In genomic region chr11:7384691-7385090, GRCh38 we compare ENCODE assay signal across 31 cellular contexts.
"Had no signal": no experiment of that assay in that cellular context is flagged by ENCODE, and none has a peak within 500 bp of the region (broad histone marks: within the 10 kb centered on the region; RNA-seq: fewer than 3 reads in every experiment).

No MANE protein-coding gene starts in this region.

- H3K36me3 ChIP-seq: adrenal gland had no signal

- H3K4me3 ChIP-seq: adrenal gland, body of pancreas, coronary artery, dorsolateral prefrontal cortex had no signal

- H3K9me3 Mint-ChIP-seq: activated CD4-positive, alpha-beta memory T cell treated with anti-CD3 and anti-CD28 coated beads for 36 hours; activated CD4-positive, alpha-beta T cell treated with anti-CD3 and anti-CD28 coated beads, Interleukin-2, amount 10 ng/mL, durations not matched to agents 24 days and 14 days; activated naive CD4-positive, alpha-beta T cell treated with anti-CD3 and anti-CD28 coated beads for 36 hours; activated naive CD8-positive, alpha-beta T cell treated with anti-CD3 and anti-CD28 coated beads for 36 hours; activated naive CD8-positive, alpha-beta T cell treated with anti-CD3 and anti-CD28 coated beads, Interleukin-2, amount 50 U/mL, for 24 hours; activated T-helper 1 cell treated with anti-CD3 and anti-CD28 coated beads, Interleukin-12 subunit alpha, Interleukin-12 subunit beta, Interleukin-2, Interleukin-4 antibody, amounts not matched to agents 30 ng/mL and 10 ng/mL and 1 ng/mL, durations not matched to agents 14 hours and 24 hours and 36 hours; activated T-helper 2 cell treated with anti-CD3 and anti-CD28 coated beads, Interferon-gamma antibody, Interleukin-2, Interleukin-4, amounts not matched to agents 10 μg/mL and 5 μg/mL and 100 μg/mL, durations not matched to agents 14 hours and 24 hours and 36 hours; dendritic cell treated with granulocyte-macrophage colony-stimulating factor and Interleukin-4, amounts not matched to agents 40 ng/mL and 50 ng/mL, for 4 days; endodermal cell had no signal

- H3K36me3 Mint-ChIP-seq: activated CD4-positive, alpha-beta memory T cell treated with anti-CD3 and anti-CD28 coated beads for 36 hours; activated CD8-positive, alpha-beta memory T cell treated with anti-CD3 and anti-CD28 coated beads, Interleukin-2, amount 10 ng/mL, durations not matched to agents 7 days and 5 days; activated naive CD4-positive, alpha-beta T cell treated with anti-CD3 and anti-CD28 coated beads, Interleukin-2, amount 50 U/mL, for 24 hours; activated naive CD8-positive, alpha-beta T cell treated with anti-CD3 and anti-CD28 coated beads for 36 hours had no signal

- H3K27me3 ChIP-seq: adrenal gland, body of pancreas, dorsolateral prefrontal cortex had no signal

- ATAC-seq: activated CD4-positive, alpha-beta T cell treated with anti-CD3 and anti-CD28 coated beads for 36 hours; activated CD8-positive, alpha-beta memory T cell treated with anti-CD3 and anti-CD28 coated beads, Interleukin-2, amount 10 ng/mL, durations not matched to agents 7 days and 5 days; activated CD8-positive, alpha-beta T cell treated with anti-CD3 and anti-CD28 coated beads, Interleukin-2, amount 10 ng/mL, durations not matched to agents 7 days and 5 days; activated naive CD8-positive, alpha-beta T cell treated with anti-CD3 and anti-CD28 coated beads, Interleukin-2, amount 50 U/mL, for 24 hours; body of pancreas; esophagus mucosa had no signal

- H3K9me3 ChIP-seq: adrenal gland, body of pancreas had no signal

- H3K4me1 ChIP-seq: adrenal gland, body of pancreas had no signal

- H3K27ac Mint-ChIP-seq: activated CD4-positive, alpha-beta memory T cell treated with anti-CD3 and anti-CD28 coated beads for 36 hours; activated CD4-positive, alpha-beta T cell treated with anti-CD3 and anti-CD28 coated beads for 36 hours; activated CD4-positive, alpha-beta T cell treated with anti-CD3 and anti-CD28 coated beads, Interleukin-2, amount 10 ng/mL, durations not matched to agents 24 days and 14 days; activated CD8-positive, alpha-beta memory T cell treated with anti-CD3 and anti-CD28 coated beads, Interleukin-2, amount 10 ng/mL, durations not matched to agents 7 days and 5 days; activated CD8-positive, alpha-beta T cell treated with anti-CD3 and anti-CD28 coated beads, Interleukin-2, amount 10 ng/mL, durations not matched to agents 7 days and 5 days; activated naive CD4-positive, alpha-beta T cell treated with anti-CD3 and anti-CD28 coated beads for 36 hours; activated naive CD4-positive, alpha-beta T cell treated with anti-CD3 and anti-CD28 coated beads, Interleukin-2, amount 50 U/mL, for 24 hours; activated naive CD8-positive, alpha-beta T cell treated with anti-CD3 and anti-CD28 coated beads for 36 hours; activated naive CD8-positive, alpha-beta T cell treated with anti-CD3 and anti-CD28 coated beads, Interleukin-2, amount 50 U/mL, for 24 hours; activated T-helper 1 cell treated with anti-CD3 and anti-CD28 coated beads, Interleukin-12 subunit alpha, Interleukin-12 subunit beta, Interleukin-2, Interleukin-4 antibody, amounts not matched to agents 30 ng/mL and 10 ng/mL and 1 ng/mL, durations not matched to agents 14 hours and 24 hours and 36 hours; activated T-helper 2 cell treated with anti-CD3 and anti-CD28 coated beads, Interferon-gamma antibody, Interleukin-2, Interleukin-4, amounts not matched to agents 10 μg/mL and 5 μg/mL and 100 μg/mL, durations not matched to agents 14 hours and 24 hours and 36 hours; dendritic cell treated with granulocyte-macrophage colony-stimulating factor and Interleukin-4, amounts not matched to agents 40 ng/mL and 50 ng/mL, for 4 days; endodermal cell had no signal

- H3K27ac ChIP-seq: adrenal gland, body of pancreas, coronary artery, dorsolateral prefrontal cortex had no signal

- H3K4me3 Mint-ChIP-seq: activated CD4-positive, alpha-beta memory T cell treated with anti-CD3 and anti-CD28 coated beads for 36 hours; activated CD4-positive, alpha-beta T cell treated with anti-CD3 and anti-CD28 coated beads for 36 hours; activated CD4-positive, alpha-beta T cell treated with anti-CD3 and anti-CD28 coated beads, Interleukin-2, amount 10 ng/mL, durations not matched to agents 24 days and 14 days; activated CD8-positive, alpha-beta memory T cell treated with anti-CD3 and anti-CD28 coated beads, Interleukin-2, amount 10 ng/mL, durations not matched to agents 7 days and 5 days; activated CD8-positive, alpha-beta T cell treated with anti-CD3 and anti-CD28 coated beads, Interleukin-2, amount 10 ng/mL, durations not matched to agents 7 days and 5 days; activated naive CD4-positive, alpha-beta T cell treated with anti-CD3 and anti-CD28 coated beads for 36 hours; activated naive CD4-positive, alpha-beta T cell treated with anti-CD3 and anti-CD28 coated beads, Interleukin-2, amount 50 U/mL, for 24 hours; activated naive CD8-positive, alpha-beta T cell treated with anti-CD3 and anti-CD28 coated beads for 36 hours; activated naive CD8-positive, alpha-beta T cell treated with anti-CD3 and anti-CD28 coated beads, Interleukin-2, amount 50 U/mL, for 24 hours; activated T-helper 1 cell treated with anti-CD3 and anti-CD28 coated beads, Interleukin-12 subunit alpha, Interleukin-12 subunit beta, Interleukin-2, Interleukin-4 antibody, amounts not matched to agents 30 ng/mL and 10 ng/mL and 1 ng/mL, durations not matched to agents 14 hours and 24 hours and 36 hours; dendritic cell treated with granulocyte-macrophage colony-stimulating factor and Interleukin-4, amounts not matched to agents 40 ng/mL and 50 ng/mL, for 4 days; endodermal cell had no signal

- H3K27me3 Mint-ChIP-seq: activated CD4-positive, alpha-beta T cell treated with anti-CD3 and anti-CD28 coated beads, Interleukin-2, amount 10 ng/mL, durations not matched to agents 24 days and 14 days; dendritic cell treated with granulocyte-macrophage colony-stimulating factor and Interleukin-4, amounts not matched to agents 40 ng/mL and 50 ng/mL, for 4 days had no signal

- DNase-seq: activated CD4-positive, alpha-beta memory T cell treated with anti-CD3 and anti-CD28 coated beads for 36 hours; activated CD4-positive, alpha-beta T cell treated with anti-CD3 and anti-CD28 coated beads for 36 hours; activated CD4-positive, alpha-beta T cell treated with anti-CD3 and anti-CD28 coated beads, Interleukin-2, amount 10 ng/mL, durations not matched to agents 24 days and 14 days; activated CD4-positive, CD25-positive, alpha-beta regulatory T cell; activated CD4-positive, CD25-positive, alpha-beta regulatory T cell treated with anti-CD3 and anti-CD28 coated beads, Interleukin-2, amount 50 U/mL, for 72 hours; activated CD8-positive, alpha-beta memory T cell treated with anti-CD3 and anti-CD28 coated beads, Interleukin-2, amount 10 ng/mL, durations not matched to agents 7 days and 5 days; activated CD8-positive, alpha-beta memory T cell treated with anti-CD3 and anti-CD28 coated beads, Interleukin-2, amount 50 U/mL, for 4 hours; activated CD8-positive, alpha-beta T cell treated with anti-CD3 and anti-CD28 coated beads, Interleukin-2, amount 10 ng/mL, durations not matched to agents 7 days and 5 days; activated effector memory CD4-positive, alpha-beta T cell treated with anti-CD3 and anti-CD28 coated beads, Interleukin-2, amount 50 U/mL, for 16 hours; activated naive CD4-positive, alpha-beta T cell treated with anti-CD3 and anti-CD28 coated beads for 36 hours; activated naive CD8-positive, alpha-beta T cell treated with anti-CD3 and anti-CD28 coated beads for 36 hours; activated naive CD8-positive, alpha-beta T cell treated with anti-CD3 and anti-CD28 coated beads, Interleukin-2, amount 50 U/mL, for 24 hours; activated T-cell treated with anti-CD3 and anti-CD28 coated beads, Interleukin-2, amount 50 U/mL, for 1 hour; activated T-cell treated with anti-CD3 and anti-CD28 coated beads, Interleukin-2, amount 50 U/mL, for 48 hours; adrenal gland; amygdala; aorta; body of pancreas; dorsolateral prefrontal cortex; effector memory CD4-positive, alpha-beta T cell; endodermal cell; foreskin fibroblast; head of caudate nucleus; T-helper 1 cell; T-helper 2 cell had no signal

- H3K4me1 Mint-ChIP-seq: activated CD4-positive, alpha-beta T cell treated with anti-CD3 and anti-CD28 coated beads for 36 hours; activated CD4-positive, alpha-beta T cell treated with anti-CD3 and anti-CD28 coated beads, Interleukin-2, amount 10 ng/mL, durations not matched to agents 24 days and 14 days; activated CD8-positive, alpha-beta memory T cell treated with anti-CD3 and anti-CD28 coated beads, Interleukin-2, amount 10 ng/mL, durations not matched to agents 7 days and 5 days; activated naive CD4-positive, alpha-beta T cell treated with anti-CD3 and anti-CD28 coated beads, Interleukin-2, amount 50 U/mL, for 24 hours; activated naive CD8-positive, alpha-beta T cell treated with anti-CD3 and anti-CD28 coated beads for 36 hours; activated naive CD8-positive, alpha-beta T cell treated with anti-CD3 and anti-CD28 coated beads, Interleukin-2, amount 50 U/mL, for 24 hours; endodermal cell had no signal
